ENCODE assay signal across 26 cellular contexts in genomic region chr7:54215424-54215823, GRCh38.
"Had no signal": no experiment of that assay in that cellular context is flagged by ENCODE, and none has a peak within 500 bp of the region (broad histone marks: within the 10 kb centered on the region; RNA-seq: fewer than 3 reads in every experiment).

No MANE protein-coding gene starts in this region.

- H3K4me3 ChIP-seq: hepatocyte, lower lobe of right lung, neural progenitor cell, right atrium auricular region, right lobe of liver, smooth muscle cell, tibial nerve, upper lobe of left lung, vagina had no signal

- H3K27me3 Mint-ChIP-seq: naive thymus-derived CD8-positive, alpha-beta T cell; stimulated activated memory B cell treated with anti-CD40 and anti-IgM and Interleukin-4, amounts not matched to agents 10 μg/mL and 1 μg/mL and 100 μg/mL, for 72 hours; stimulated activated naive CD8-positive, alpha-beta T cell treated with anti-CD3 and anti-CD28 coated beads, Interleukin-15, amount 100 ng/mL, for 72 hours had no signal

- H2AFZ ChIP-seq: hepatocyte, neural progenitor cell, parathyroid adenoma had no signal

- H3K4me3 Mint-ChIP-seq: naive thymus-derived CD8-positive, alpha-beta T cell; nephron; neural progenitor cell; stimulated activated memory B cell treated with anti-CD40 and anti-IgM and Interleukin-4, amounts not matched to agents 10 μg/mL and 1 μg/mL and 100 μg/mL, for 72 hours; stimulated activated naive CD8-positive, alpha-beta T cell treated with anti-CD3 and anti-CD28 coated beads, Interleukin-15, amount 100 ng/mL, for 72 hours had no signal

- H3K79me2 ChIP-seq: hepatocyte, parathyroid adenoma had no signal

- H3K36me3 Mint-ChIP-seq: neural progenitor cell; stimulated activated memory B cell treated with anti-CD40 and anti-IgM and Interleukin-4, amounts not matched to agents 10 μg/mL and 1 μg/mL and 100 μg/mL, for 72 hours had no signal

- H3K4me1 Mint-ChIP-seq: naive thymus-derived CD8-positive, alpha-beta T cell; nephron; stimulated activated memory B cell treated with anti-CD40 and anti-IgM and Interleukin-4, amounts not matched to agents 10 μg/mL and 1 μg/mL and 100 μg/mL, for 72 hours; stimulated activated naive CD8-positive, alpha-beta T cell treated with anti-CD3 and anti-CD28 coated beads, Interleukin-15, amount 100 ng/mL, for 72 hours had no signal

- H3K9me3 ChIP-seq: neutrophil, right lobe of liver, vagina had no signal

- H3K4me2 ChIP-seq: hepatocyte, neural progenitor cell, smooth muscle cell had no signal

- ATAC-seq: left lobe of liver; lower lobe of right lung; naive thymus-derived CD8-positive, alpha-beta T cell; right lobe of liver; stimulated activated memory B cell treated with anti-CD40 and anti-IgM and Interleukin-4, amounts not matched to agents 10 μg/mL and 1 μg/mL and 100 μg/mL, for 72 hours; stimulated activated naive CD8-positive, alpha-beta T cell treated with anti-CD3 and anti-CD28 coated beads, Interleukin-15, amount 100 ng/mL, for 72 hours had no signal

- H3K4me1 ChIP-seq: lower lobe of right lung, neural progenitor cell, parathyroid adenoma, right atrium auricular region, right lobe of liver, tibial nerve, upper lobe of left lung, vagina had no signal

- DNase-seq: islet precursor cell; lower lobe of right lung; mammary epithelial cell; mesenchymal stem cell; naive thymus-derived CD8-positive, alpha-beta T cell; occipital lobe; right lobe of liver; stimulated activated CD4-positive, alpha-beta T cell treated with anti-CD3 and anti-CD28 coated beads, Interleukin-1b, Interleukin-23, amount 100 ng/mL, for 48 hours; stimulated activated CD4-positive, alpha-beta T cell treated with anti-CD3 and anti-CD28 coated beads, Interleukin-2, amount 100 ng/mL, for 48 hours; stimulated activated CD4-positive, alpha-beta T cell treated with anti-CD3 and anti-CD28 coated beads, Interleukin-4, amount 100 ng/mL, for 4 hours; stimulated activated CD8-positive, alpha-beta memory T cell treated with anti-CD3 and anti-CD28 coated beads, Interleukin-4, amount 100 ng/mL, for 48 hours; stimulated activated naive CD4-positive, alpha-beta T cell treated with Interleukin-2 at 50 U/mL for 16 hours; stimulated activated naive CD8-positive, alpha-beta T cell treated with anti-CD3 and anti-CD28 coated beads, Interleukin-15, amount 100 ng/mL, for 72 hours; substantia nigra; upper lobe of left lung had no signal

- H3K36me3 ChIP-seq: lower lobe of right lung, neural progenitor cell, neutrophil, right atrium auricular region, right lobe of liver, tibial nerve, upper lobe of left lung, vagina had no signal

- H3K27ac ChIP-seq: hepatocyte, lower lobe of right lung, neural progenitor cell, neutrophil, parathyroid adenoma, right atrium auricular region, right lobe of liver, tibial nerve, upper lobe of left lung, vagina had no signal

- H3K27ac Mint-ChIP-seq: naive thymus-derived CD8-positive, alpha-beta T cell; nephron; neural progenitor cell; stimulated activated memory B cell treated with anti-CD40 and anti-IgM and Interleukin-4, amounts not matched to agents 10 μg/mL and 1 μg/mL and 100 μg/mL, for 72 hours; stimulated activated naive CD8-positive, alpha-beta T cell treated with anti-CD3 and anti-CD28 coated beads, Interleukin-15, amount 100 ng/mL, for 72 hours had no signal

- H3K27me3 ChIP-seq: hepatocyte, neural progenitor cell, neutrophil, right atrium auricular region, right lobe of liver, tibial nerve, upper lobe of left lung, vagina had no signal
